Comparison of ENCODE assay signal across 9 cellular contexts in the genomic region with DNA sequence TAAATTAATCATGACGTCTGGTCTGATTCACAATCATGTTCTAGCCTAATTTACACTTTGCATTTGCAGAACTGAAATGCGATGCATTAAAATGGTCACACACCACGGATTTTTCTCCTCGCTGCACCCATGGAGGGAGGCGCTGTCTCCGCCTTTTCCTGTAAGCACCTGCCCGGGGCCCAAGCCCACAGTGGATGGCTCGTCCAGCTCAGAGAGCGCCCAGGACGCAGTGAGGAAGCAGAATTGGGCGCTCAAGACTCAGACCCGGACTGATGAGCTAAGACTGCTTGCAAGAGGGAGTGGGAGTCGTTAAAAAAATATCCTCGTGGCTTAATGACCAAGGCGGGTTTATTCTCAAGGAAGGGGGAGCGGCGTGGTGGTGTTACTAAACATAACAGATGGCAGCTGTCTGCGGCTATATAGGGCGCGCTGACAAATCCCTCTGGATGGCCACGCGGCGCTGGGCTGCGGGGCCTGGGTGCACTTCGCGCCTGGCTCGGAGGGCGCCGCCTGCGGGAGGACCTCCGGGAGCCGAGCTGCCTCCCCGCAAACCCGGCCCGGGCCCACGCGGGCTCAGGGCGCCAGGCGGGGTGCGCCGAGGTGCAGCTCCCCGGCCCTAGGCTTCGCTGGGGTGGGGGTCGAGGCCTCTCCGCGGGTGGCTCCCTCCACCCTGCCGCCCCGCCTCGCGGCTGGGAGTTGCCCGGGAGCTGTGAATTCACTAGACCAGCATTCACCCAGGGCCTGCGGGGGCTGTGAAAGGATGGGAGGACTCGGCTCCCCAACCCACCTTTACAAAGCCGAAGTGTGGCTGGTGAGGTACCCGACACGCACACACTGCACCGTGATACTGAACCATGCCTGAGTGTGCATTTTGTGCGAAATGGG.
DNase-seq lines count a peak whose midpoint lies in the region; ATAC-seq, FAIRE-seq and TF ChIP-seq lines count a peak whose summit lies in the region.
"Had no signal": no experiment of that assay in that cellular context is flagged by ENCODE, and none has a peak within 500 bp of the region (broad histone marks: within the 10 kb centered on the region; RNA-seq: fewer than 3 reads in every experiment).

No MANE protein-coding gene starts in this region.

- H3K27ac ChIP-seq in AG04450 (ENCODE audit: low read depth, low read length): no peak overlapping the region
- no peak overlapping the region for H3K27ac ChIP-seq in hepatocyte
- peak overlapping the region in 1 of 2 donors; percentile 26 for H3K27ac ChIP-seq in small intestine (ENCODE audit: low read depth in 1 of 2, low read length in 1 of 2)
- H3K27ac ChIP-seq: neutrophil had no signal

- ATAC-seq in GM18867 (IDR thresholded peaks at IDR 0.05; ENCODE audit: unreplicated experiment) (peak; percentile 64), HG03066 (IDR thresholded peaks at IDR 0.05; ENCODE audit: low read depth, unreplicated experiment) (peak; percentile 68)

- FAIRE-seq in small intestine (lab: Jason Lieb, UNC): no peak

- no peaks in the 10 kb centered on the region for H3K9me3 ChIP-seq in AG04450 (ENCODE audit: control insufficient read depth, insufficient read depth, low read length)
- H3K9me3 ChIP-seq in hepatocyte (ENCODE audit: low read depth): no peaks in the 10 kb centered on the region
- H3K9me3 ChIP-seq in small intestine (ENCODE audit: control insufficient read depth, low read depth): no peaks in the 10 kb centered on the region
- H3K9me3 ChIP-seq: neutrophil had no signal

- no peak for DNase-seq in AG04450 (ENCODE audit: low read depth, low spot score)
- peak; percentile 88 for DNase-seq in NCI-H748 (lab: John Stamatoyannopoulos, UW; ENCODE audit: unreplicated experiment)
- peak; percentile 25 for DNase-seq in activated naive CD4-positive, alpha-beta T cell treated with Interleukin-2 at 50 U/mL for 16 hours
- peak; percentile 39 for DNase-seq in hepatocyte (ENCODE audit: low spot score)
- DNase-seq in small intestine: peak; percentile 24
- no peak for DNase-seq in pons (ENCODE audit: low spot score)

- peak overlapping the region; percentile 27 for H3K4me3 ChIP-seq in AG04450 (ENCODE audit: low read depth, low read length)
- H3K4me3 ChIP-seq in hepatocyte: peak overlapping the region; percentile 39
- peak overlapping the region; percentile 20 to 42 for H3K4me3 ChIP-seq in small intestine (ENCODE audit: low read depth in 1 of 2, low read length in 2 of 2)

- no peaks in the 10 kb centered on the region for H3K36me3 ChIP-seq in hepatocyte (replicated peaks; ENCODE audit: insufficient read depth, low read depth)
- no peaks in the 10 kb centered on the region for H3K36me3 ChIP-seq in small intestine (ENCODE audit: control insufficient read depth in 2 of 2, insufficient read depth in 2 of 2, low read length in 2 of 2)
- H3K36me3 ChIP-seq: neutrophil had no signal

- H3K79me2 ChIP-seq in hepatocyte: no peaks in the 10 kb centered on the region

- H3K4me1 ChIP-seq in hepatocyte (ENCODE audit: insufficient read depth) (no peaks in the 10 kb centered on the region), small intestine (ENCODE audit: control insufficient read depth in 2 of 2, insufficient read depth in 1 of 2, low read depth in 1 of 2, low read length in 1 of 2) (peaks cover 0 to 3% of the 10 kb centered on the region in 2 donors)

- CTCF ChIA-PET in AG04450 (lab: Charles Lee): interaction anchor here (0.8 to 6.1 kb wide), 3 partner anchors 19 to 1587 kb away, joined by 3 to 60 read pairs (median 3); no protein-coding TSS in a partner anchor

- H2AFZ ChIP-seq in hepatocyte: peak overlapping the region; percentile 45

- POLR2A ChIA-PET in AG04450 (lab: Yijun Ruan, JAX): interaction anchor here (0.6 kb wide), 1 partner anchor 80 kb away, joined by 7 read pairs; no protein-coding TSS in a partner anchor

- H3K9me2 ChIP-seq in hepatocyte (replicated peaks; ENCODE audit: insufficient read depth): no peaks in the 10 kb centered on the region

- WGBS in hepatocyte (ENCODE audit: low lambda C conversion rate, missing lambda C conversion rate): 30% methylated on average over 56 of the region's 58 CpGs
- 5 to 8% (median 6%) methylated on average over 49 to 58 of the region's 58 CpGs for WGBS in small intestine, 3 donors

- TF ChIP-seq CTCF in AG04450 (IDR thresholded peaks at IDR 0.05; ENCODE audit: low read depth, low read length): no peak
- no peak for TF ChIP-seq CTCF in hepatocyte (IDR thresholded peaks at IDR 0.05; ENCODE audit: poor library complexity)

- no peaks in the 10 kb centered on the region for H4K20me1 ChIP-seq in hepatocyte (ENCODE audit: insufficient read depth, poor library complexity, severe bottlenecking)

- peak overlapping the region; percentile 94 for H3K4me2 ChIP-seq in hepatocyte

- H3K27me3 ChIP-seq in AG04450 (ENCODE audit: control insufficient read depth, insufficient read depth, low read length) (peaks cover 19% of the 10 kb centered on the region), hepatocyte (peaks cover 32% of the 10 kb centered on the region), small intestine (ENCODE audit: control insufficient read depth in 2 of 2, insufficient read depth in 2 of 2, low read length in 2 of 2) (peaks cover 0 to 4% of the 10 kb centered on the region in 2 donors)

Comparison
In these comparisons a context has a peak if more than half of its experiments do, and no peak if none do; other contexts are left out.
1. DNase-seq: peak in NCI-H748 (single experiment), activated naive CD4-positive, alpha-beta T cell treated with Interleukin-2 at 50 U/mL for 16 hours (single experiment), hepatocyte (single experiment) and small intestine (single experiment); none in AG04450 (single experiment) and pons (single experiment).
2. Peak in every context shown above with its lines, with median percentiles within 50 percentile points of each other: H3K4me3 ChIP-seq.